ENCODE assay signal across 8 cellular contexts in the genomic region with DNA sequence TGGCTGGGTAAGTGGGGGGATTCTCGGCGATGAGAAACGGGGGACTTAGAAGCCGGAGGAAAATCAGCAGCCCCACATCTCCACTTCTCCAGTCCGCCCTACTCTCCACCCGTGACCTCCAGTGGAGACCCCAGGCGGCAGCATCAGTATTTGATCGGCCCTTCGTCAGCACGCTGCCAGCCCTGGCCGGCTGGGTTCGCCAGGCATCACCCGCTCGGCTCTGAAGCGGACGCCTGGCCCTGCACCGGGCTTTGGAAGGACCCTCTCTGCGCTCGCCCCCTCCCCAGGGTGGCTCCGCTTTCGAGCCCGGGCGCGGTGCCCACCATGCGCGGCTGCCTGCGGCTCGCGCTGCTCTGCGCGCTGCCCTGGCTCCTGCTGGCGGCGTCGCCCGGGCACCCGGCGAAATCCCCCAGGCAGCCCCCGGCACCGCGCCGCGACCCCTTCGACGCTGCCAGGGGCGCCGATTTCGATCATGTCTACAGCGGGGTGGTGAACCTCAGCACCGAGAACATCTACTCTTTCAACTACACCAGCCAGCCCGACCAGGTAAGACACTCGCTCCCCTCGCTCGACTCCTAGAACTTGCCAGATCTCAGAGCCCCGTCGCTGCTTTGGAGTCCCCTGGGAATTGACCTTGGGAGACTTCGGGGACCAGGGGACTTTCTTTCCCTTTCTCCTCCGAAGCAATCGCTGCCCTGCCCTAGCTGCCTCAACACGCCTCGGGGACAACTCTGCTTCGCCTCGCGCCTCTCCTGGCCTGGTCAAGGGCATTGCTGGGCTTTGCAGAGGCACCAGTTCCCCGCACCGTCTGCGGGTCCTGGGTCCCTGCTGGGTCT. TPM values are rescaled to one million over a fixed set of nuclear protein-coding genes. Genes with fewer than 3 reads are reported as not detected.
DNase-seq lines count a peak whose midpoint lies in the region; ATAC-seq and TF ChIP-seq lines count a peak whose summit lies in the region.

No MANE protein-coding gene starts in this region.

- H3K27ac ChIP-seq in adrenal gland (peak overlapping the region in 2 of 5 donors; percentile 31 to 66), iPS-20b (ENCODE audit: low read length) (no peak overlapping the region), smooth muscle cell (ENCODE audit: low read depth) (no peak overlapping the region)

- H3K27me3 ChIP-seq in adrenal gland (no peaks in the 10 kb centered on the region), iPS-20b (ENCODE audit: insufficient read depth, low read length) (peaks cover 89% of the 10 kb centered on the region), smooth muscle cell (ENCODE audit: low read depth) (peaks cover 95% of the 10 kb centered on the region)

- H3K79me2 ChIP-seq in smooth muscle cell (ENCODE audit: low read depth) = no peaks in the 10 kb centered on the region

- peak; percentile 30 for ATAC-seq in HG02852 (IDR thresholded peaks at IDR 0.05; ENCODE audit: unreplicated experiment)

- WGBS in adrenal gland, 4 donors = 0 to 1% (median 1%) methylated on average over 18 to 66 of the region's 66 CpGs
- 2% methylated on average over 47 of the region's 66 CpGs for WGBS in smooth muscle cell (ENCODE audit: low lambda C conversion rate)

- H3K4me2 ChIP-seq in smooth muscle cell = peak overlapping the region; percentile 93

- peak overlapping the region; percentile 71 for H2AFZ ChIP-seq in smooth muscle cell (ENCODE audit: low read depth)

- no peaks in the 10 kb centered on the region for H3F3A ChIP-seq in smooth muscle cell (ENCODE audit: low read depth)

- peak; percentile 56 for DNase-seq in NCI-H146 (lab: John Stamatoyannopoulos, UW)
- DNase-seq in NCI-H146 treated with DMSO at 0.1 percent for 48 hours (lab: John Stamatoyannopoulos, UW; ENCODE audit: unreplicated experiment) = no peak
- peak in 6 of 7 donors; percentile 14 to 31 (median 26) for DNase-seq in adrenal gland
- DNase-seq in smooth muscle cell (lab: John Stamatoyannopoulos, UW; ENCODE audit: unreplicated experiment) = no peak
- no peak for DNase-seq in DMS153 treated with DMSO at 0.1 percent for 48 hours (lab: John Stamatoyannopoulos, UW; ENCODE audit: unreplicated experiment)

- peak overlapping the region; percentile 38 for H3K9ac ChIP-seq in iPS-20b (ENCODE audit: low read depth, low read length)
- no peak overlapping the region for H3K9ac ChIP-seq in smooth muscle cell (ENCODE audit: low read depth)

- H3K9me3 ChIP-seq in adrenal gland (replicated peaks in 1 of 3) (no peaks in the 10 kb centered on the region), iPS-20b (ENCODE audit: insufficient read depth, low read depth, low read length) (no peaks in the 10 kb centered on the region), smooth muscle cell (replicated peaks; ENCODE audit: low read depth) (no peaks in the 10 kb centered on the region)

- TF ChIP-seq POLR2A in Raji (IDR thresholded peaks at IDR 0.05; ENCODE audit: insufficient read depth, low read depth, low read length) (peak; percentile 19; the same call in 1 of the 2 replicates), adrenal gland (IDR thresholded peaks at IDR 0.05) (no peak)

- H3K4me1 ChIP-seq in adrenal gland (replicated peaks in 1 of 2) (peaks cover 5 to 12% of the 10 kb centered on the region in 2 donors), iPS-20b (ENCODE audit: insufficient read depth, low read length) (no peaks in the 10 kb centered on the region; the same call in 1 of the 2 replicates), smooth muscle cell (ENCODE audit: low read depth) (peaks cover 13% of the 10 kb centered on the region)

- H3K36me3 ChIP-seq in adrenal gland (replicated peaks in 1 of 2) (no peaks in the 10 kb centered on the region), iPS-20b (ENCODE audit: insufficient read depth, low read depth, low read length) (no peaks in the 10 kb centered on the region), smooth muscle cell (ENCODE audit: low read depth) (no peaks in the 10 kb centered on the region)

- intact Hi-C loops in adrenal gland (cut with DNase I) = no loop called here

- no peaks in the 10 kb centered on the region for H4K20me1 ChIP-seq in smooth muscle cell (ENCODE audit: low read depth)

- H3K4me3 ChIP-seq in adrenal gland (peak overlapping the region; percentile 1 to 73 (median 24)), iPS-20b (ENCODE audit: low read length) (peak overlapping the region; percentile 73), smooth muscle cell (peak overlapping the region; percentile 54)

- no peak for TF ChIP-seq CTCF in adrenal gland (IDR thresholded peaks at IDR 0.05)
- TF ChIP-seq CTCF in smooth muscle cell (IDR thresholded peaks at IDR 0.05; ENCODE audit: borderline replicate concordance, insufficient read depth, poor library complexity, severe bottlenecking) = no peak

RNA-seq across cellular contexts. Expression of a gene that starts 0.6 kb away (rescaled TPM):
- total RNA-seq in adrenal gland (1 to 10 TPM in 6 of 8 donors, under 1 TPM in 2; 0.18 to 3.1 (median 1.8) TPM), smooth muscle cell (not detected in 2 replicates)
- polyA plus RNA-seq in adrenal gland (1 to 10 TPM; 1.6 to 3.6 (median 3.3) TPM), smooth muscle cell (0.43 TPM in 1 of 2 replicates, not detected in the other)

RNA-seq across cellular contexts. Expression of a gene that starts 18.0 kb away (rescaled TPM):
- total RNA-seq in adrenal gland (10 to 100 TPM in 3 of 8 donors, 1 to 10 TPM in 5; 4.0 to 17.9 (median 7.6) TPM), smooth muscle cell (53.5 and 56.7 TPM in 2 replicates)
- polyA plus RNA-seq in adrenal gland (1 to 10 TPM; 1.5 to 6.0 (median 3.9) TPM), smooth muscle cell (11.8 and 14.8 TPM in 2 replicates)

Comparison
In these comparisons a context has a peak if more than half of its experiments do, and no peak if none do; other contexts are left out.
1. DNase-seq: peak in NCI-H146 (single experiment) and adrenal gland (6 of 7); none in NCI-H146 treated with DMSO at 0.1 percent for 48 hours (single experiment), smooth muscle cell (single experiment) and DMS153 treated with DMSO at 0.1 percent for 48 hours (single experiment).
2. Peak in every context shown above with its lines, with median percentiles within 50 percentile points of each other: H3K4me3 ChIP-seq.